Comparison of ENCODE assay signal across 1 cellular context in genomic region chr15:51192560-51193280, GRCh38.
TF ChIP-seq lines count a peak whose summit lies in the region.

No MANE protein-coding gene starts in this region.

TF ChIP-seq in HepG2, 621 proteins besides CTCF, POLR2A, EP300 and RAD21 (continued from another document):
- peak; percentile 22; the same call in 1 of the 2 replicates for TF ChIP-seq ZFP91 (CRISPR knock-in tag; IDR thresholded peaks at IDR 0.05; ENCODE audit: borderline replicate concordance)
- no peak for TF ChIP-seq SP5 (CRISPR knock-in tag; IDR thresholded peaks at IDR 0.05; ENCODE audit: borderline replicate concordance, low read depth)
- TF ChIP-seq CBFB (CRISPR knock-in tag; IDR thresholded peaks at IDR 0.05) = no peak
- TF ChIP-seq ZNF597 (CRISPR knock-in tag; IDR thresholded peaks at IDR 0.05) = no peak
- no peak for TF ChIP-seq GABPB1 (CRISPR knock-in tag; IDR thresholded peaks at IDR 0.05)
- TF ChIP-seq GTF2F1 (IDR thresholded peaks at IDR 0.05; ENCODE audit: low read length) = no peak
- no peak for TF ChIP-seq BRD4 (CRISPR knock-in tag; IDR thresholded peaks at IDR 0.05)
- no peak for TF ChIP-seq HES4 (CRISPR knock-in tag; IDR thresholded peaks at IDR 0.05; ENCODE audit: borderline replicate concordance)
- no peak for TF ChIP-seq ZFP82 (CRISPR knock-in tag; IDR thresholded peaks at IDR 0.05; ENCODE audit: borderline replicate concordance)
- peak; percentile 15; the same call in 1 of the 2 replicates for TF ChIP-seq ZNF263 (CRISPR knock-in tag; IDR thresholded peaks at IDR 0.05)
- TF ChIP-seq ZBTB34 (CRISPR knock-in tag; IDR thresholded peaks at IDR 0.05) = no peak
- no peak for TF ChIP-seq KDM4B (CRISPR knock-in tag; IDR thresholded peaks at IDR 0.05)
- peak; percentile 75 for TF ChIP-seq STAG1 (CRISPR knock-in tag; IDR thresholded peaks at IDR 0.05)
- TF ChIP-seq CCDC6 (CRISPR knock-in tag; IDR thresholded peaks at IDR 0.05) = no peak
- TF ChIP-seq ZNF83 (CRISPR knock-in tag; IDR thresholded peaks at IDR 0.05; ENCODE audit: borderline replicate concordance) = no peak
- TF ChIP-seq XBP1 (CRISPR knock-in tag; IDR thresholded peaks at IDR 0.05) = no peak
- TF ChIP-seq HNRNPK (IDR thresholded peaks at IDR 0.05; ENCODE audit: low read depth, low read length, poor library complexity, severe bottlenecking) = peak; percentile 27
- no peak for TF ChIP-seq ZFP90 (CRISPR knock-in tag; IDR thresholded peaks at IDR 0.05; ENCODE audit: borderline replicate concordance)
- TF ChIP-seq ZNF790 (CRISPR knock-in tag; IDR thresholded peaks at IDR 0.05; ENCODE audit: borderline replicate concordance) = no peak
- TF ChIP-seq ELF1 (CRISPR knock-in tag; IDR thresholded peaks at IDR 0.05) = no peak
- TF ChIP-seq RFXANK (CRISPR knock-in tag; IDR thresholded peaks at IDR 0.05) = no peak
- TF ChIP-seq ELF3 (CRISPR knock-in tag; IDR thresholded peaks at IDR 0.05) = no peak
- TF ChIP-seq MBD4 (IDR thresholded peaks at IDR 0.05; ENCODE audit: borderline replicate concordance, low read length) = no peak
- TF ChIP-seq E2F1 (CRISPR knock-in tag; IDR thresholded peaks at IDR 0.05) = no peak
- TF ChIP-seq ZNF280B (CRISPR knock-in tag; IDR thresholded peaks at IDR 0.05; ENCODE audit: borderline replicate concordance) = no peak
- no peak for TF ChIP-seq CREM (IDR thresholded peaks at IDR 0.05)
- no peak for TF ChIP-seq CREM (CRISPR knock-in tag; IDR thresholded peaks at IDR 0.05)
- no peak for TF ChIP-seq ZNF614 (CRISPR knock-in tag; IDR thresholded peaks at IDR 0.05; ENCODE audit: borderline replicate concordance)
- TF ChIP-seq HCFC1 (IDR thresholded peaks at IDR 0.05; ENCODE audit: low read depth, low read length) = no peak
- TF ChIP-seq ZNF589 (CRISPR knock-in tag; conservative IDR thresholded peaks at IDR 0.05) = no peak
- no peak for TF ChIP-seq KDM6A (CRISPR knock-in tag; IDR thresholded peaks at IDR 0.05; ENCODE audit: low read depth)
- no peak for TF ChIP-seq ZFP62 (CRISPR knock-in tag; IDR thresholded peaks at IDR 0.05)
- no peak for TF ChIP-seq CAMTA2 (CRISPR knock-in tag; IDR thresholded peaks at IDR 0.05; ENCODE audit: borderline replicate concordance)
- TF ChIP-seq ZFP1 (CRISPR knock-in tag; IDR thresholded peaks at IDR 0.05) = no peak
- TF ChIP-seq SMC3 (IDR thresholded peaks at IDR 0.05; ENCODE audit: low read length) = peak; percentile 43
- no peak for TF ChIP-seq ZNF552 (CRISPR knock-in tag; IDR thresholded peaks at IDR 0.05; ENCODE audit: borderline replicate concordance)
- TF ChIP-seq NFKBIZ (CRISPR knock-in tag; IDR thresholded peaks at IDR 0.05) = no peak
- TF ChIP-seq ARNT2 (CRISPR knock-in tag; IDR thresholded peaks at IDR 0.05; ENCODE audit: low read depth) = no peak
- TF ChIP-seq ZNF317 (CRISPR knock-in tag; IDR thresholded peaks at IDR 0.05) = no peak
- TF ChIP-seq SYNCRIP (IDR thresholded peaks at IDR 0.05; ENCODE audit: insufficient read depth, low read depth, low read length) = no peak
- TF ChIP-seq KDM2A (CRISPR knock-in tag; IDR thresholded peaks at IDR 0.05; ENCODE audit: borderline replicate concordance, low read depth) = peak; percentile 37; the same call in 1 of the 2 replicates
- TF ChIP-seq MED1 (CRISPR knock-in tag; IDR thresholded peaks at IDR 0.05) = no peak
- TF ChIP-seq MXD3 (CRISPR knock-in tag; IDR thresholded peaks at IDR 0.05) = no peak
- TF ChIP-seq NFE2L1 (CRISPR knock-in tag; IDR thresholded peaks at IDR 0.05; ENCODE audit: borderline replicate concordance) = no peak
- no peak for TF ChIP-seq HOXD1 (CRISPR knock-in tag; IDR thresholded peaks at IDR 0.05)
- no peak for TF ChIP-seq FOXC1 (CRISPR knock-in tag; IDR thresholded peaks at IDR 0.05; ENCODE audit: borderline replicate concordance)
- TF ChIP-seq SCMH1 (CRISPR knock-in tag; IDR thresholded peaks at IDR 0.05; ENCODE audit: borderline replicate concordance) = no peak
- TF ChIP-seq ZNF850 (CRISPR knock-in tag; conservative IDR thresholded peaks at IDR 0.05) = no peak
- 0 out of 4 replicates have a peak, but pooled peaks of 1 of the 2 experiments have one; percentile 26 for TF ChIP-seq HMGXB4 (CRISPR knock-in tag; IDR thresholded peaks at IDR 0.05; ENCODE audit: borderline replicate concordance in 1 of 2, low read depth in 1 of 2)
- TF ChIP-seq KAT8 (CRISPR knock-in tag; IDR thresholded peaks at IDR 0.05) = no peak
- TF ChIP-seq ZNF350 (CRISPR knock-in tag; IDR thresholded peaks at IDR 0.05; ENCODE audit: borderline replicate concordance, low read depth) = no peak
- no peak for TF ChIP-seq ZFX (CRISPR knock-in tag; IDR thresholded peaks at IDR 0.05; ENCODE audit: low read depth)
- TF ChIP-seq REPIN1 (CRISPR knock-in tag; IDR thresholded peaks at IDR 0.05; ENCODE audit: borderline replicate concordance, low read depth) = no peak
- TF ChIP-seq TEAD3 (CRISPR knock-in tag; optimal IDR thresholded peaks at IDR 0.05; ENCODE audit: borderline replicate concordance) = peak; percentile 23
- TF ChIP-seq TAF1 (CRISPR knock-in tag; IDR thresholded peaks at IDR 0.05) = no peak
- TF ChIP-seq SIN3B (IDR thresholded peaks at IDR 0.05; ENCODE audit: low read length) = no peak
- TF ChIP-seq NR2C2 (CRISPR knock-in tag; IDR thresholded peaks at IDR 0.05; ENCODE audit: borderline replicate concordance) = no peak
- TF ChIP-seq XRCC5 (optimal IDR thresholded peaks at IDR 0.05; ENCODE audit: low read length) = peak; percentile 78
- TF ChIP-seq ZBTB10 (CRISPR knock-in tag; IDR thresholded peaks at IDR 0.05; ENCODE audit: borderline replicate concordance) = no peak
- no peak for TF ChIP-seq ZNF704 (CRISPR knock-in tag; IDR thresholded peaks at IDR 0.05; ENCODE audit: borderline replicate concordance)
- no peak for TF ChIP-seq ZNF205 (CRISPR knock-in tag; IDR thresholded peaks at IDR 0.05)
- no peak for TF ChIP-seq ZNF207 (IDR thresholded peaks at IDR 0.05; ENCODE audit: borderline replicate concordance)
- no peak for TF ChIP-seq ZSCAN31 (CRISPR knock-in tag; IDR thresholded peaks at IDR 0.05; ENCODE audit: low read depth)
- no peak for TF ChIP-seq IRF9 (CRISPR knock-in tag; IDR thresholded peaks at IDR 0.05; ENCODE audit: borderline replicate concordance)
- 0 out of 2 replicates have a peak, but pooled peaks have one; percentile 30 for TF ChIP-seq ZNF501 (CRISPR knock-in tag; IDR thresholded peaks at IDR 0.05)
- no peak for TF ChIP-seq SRSF4 (IDR thresholded peaks at IDR 0.05; ENCODE audit: low read depth, low read length, poor library complexity, severe bottlenecking)
- TF ChIP-seq MIER2 (CRISPR knock-in tag; IDR thresholded peaks at IDR 0.05) = no peak
